In the genomic region with DNA sequence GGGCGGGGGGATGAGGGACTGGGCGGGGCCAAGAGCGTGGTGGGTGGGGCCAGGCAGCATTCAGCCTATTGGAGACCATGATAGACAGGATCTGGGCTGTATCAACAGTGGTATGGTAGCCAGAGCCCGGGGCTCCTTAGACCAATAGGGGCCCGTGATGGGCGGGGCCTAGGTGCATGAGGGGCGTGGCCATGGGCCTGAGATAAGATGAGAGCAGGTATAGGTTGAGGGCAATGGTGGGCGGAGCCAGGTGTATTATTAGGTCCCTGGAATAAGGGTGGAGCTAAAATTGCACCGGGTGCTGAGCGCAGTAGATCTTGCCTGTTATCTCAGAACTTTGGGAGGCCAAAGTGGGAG, we compare ENCODE assay signal across 1 cellular context.
TF ChIP-seq lines count a peak whose summit lies in the region.

No MANE protein-coding gene starts in this region.

TF ChIP-seq in GM12878, 131 proteins besides CTCF, POLR2A, EP300 and RAD21:
- TF ChIP-seq ZNF217 (IDR thresholded peaks at IDR 0.05) = no peak
- 0 out of 2 replicates have a peak, but pooled peaks have one; percentile 29 for TF ChIP-seq CREB1 (IDR thresholded peaks at IDR 0.05; ENCODE audit: low read depth)
- peak; percentile 39 for TF ChIP-seq SP1 (IDR thresholded peaks at IDR 0.05; ENCODE audit: low read depth, low read length)
- TF ChIP-seq EED (IDR thresholded peaks at IDR 0.05; ENCODE audit: low read depth) = no peak
- TF ChIP-seq, protein P1, sequence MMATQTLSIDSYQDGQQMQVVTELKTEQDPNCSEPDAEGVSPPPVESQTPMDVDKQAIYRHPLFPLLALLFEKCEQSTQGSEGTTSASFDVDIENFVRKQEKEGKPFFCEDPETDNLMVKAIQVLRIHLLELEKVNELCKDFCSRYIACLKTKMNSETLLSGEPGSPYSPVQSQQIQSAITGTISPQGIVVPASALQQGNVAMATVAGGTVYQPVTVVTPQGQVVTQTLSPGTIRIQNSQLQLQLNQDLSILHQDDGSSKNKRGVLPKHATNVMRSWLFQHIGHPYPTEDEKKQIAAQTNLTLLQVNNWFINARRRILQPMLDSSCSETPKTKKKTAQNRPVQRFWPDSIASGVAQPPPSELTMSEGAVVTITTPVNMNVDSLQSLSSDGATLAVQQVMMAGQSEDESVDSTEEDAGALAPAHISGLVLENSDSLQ (IDR thresholded peaks at IDR 0.05) = peak; percentile 88
- TF ChIP-seq, protein P2, sequence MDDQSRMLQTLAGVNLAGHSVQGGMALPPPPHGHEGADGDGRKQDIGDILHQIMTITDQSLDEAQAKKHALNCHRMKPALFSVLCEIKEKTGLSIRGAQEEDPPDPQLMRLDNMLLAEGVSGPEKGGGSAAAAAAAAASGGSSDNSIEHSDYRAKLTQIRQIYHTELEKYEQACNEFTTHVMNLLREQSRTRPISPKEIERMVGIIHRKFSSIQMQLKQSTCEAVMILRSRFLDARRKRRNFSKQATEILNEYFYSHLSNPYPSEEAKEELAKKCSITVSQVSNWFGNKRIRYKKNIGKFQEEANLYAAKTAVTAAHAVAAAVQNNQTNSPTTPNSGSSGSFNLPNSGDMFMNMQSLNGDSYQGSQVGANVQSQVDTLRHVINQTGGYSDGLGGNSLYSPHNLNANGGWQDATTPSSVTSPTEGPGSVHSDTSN (IDR thresholded peaks at IDR 0.05; ENCODE audit: insufficient replicate concordance, low read depth, low read length) = peak; percentile 78
TF ChIP-seq in GM12878: peak in this region for 4.
